Comparison of ENCODE assay signal across 8 cellular contexts in the genomic region with DNA sequence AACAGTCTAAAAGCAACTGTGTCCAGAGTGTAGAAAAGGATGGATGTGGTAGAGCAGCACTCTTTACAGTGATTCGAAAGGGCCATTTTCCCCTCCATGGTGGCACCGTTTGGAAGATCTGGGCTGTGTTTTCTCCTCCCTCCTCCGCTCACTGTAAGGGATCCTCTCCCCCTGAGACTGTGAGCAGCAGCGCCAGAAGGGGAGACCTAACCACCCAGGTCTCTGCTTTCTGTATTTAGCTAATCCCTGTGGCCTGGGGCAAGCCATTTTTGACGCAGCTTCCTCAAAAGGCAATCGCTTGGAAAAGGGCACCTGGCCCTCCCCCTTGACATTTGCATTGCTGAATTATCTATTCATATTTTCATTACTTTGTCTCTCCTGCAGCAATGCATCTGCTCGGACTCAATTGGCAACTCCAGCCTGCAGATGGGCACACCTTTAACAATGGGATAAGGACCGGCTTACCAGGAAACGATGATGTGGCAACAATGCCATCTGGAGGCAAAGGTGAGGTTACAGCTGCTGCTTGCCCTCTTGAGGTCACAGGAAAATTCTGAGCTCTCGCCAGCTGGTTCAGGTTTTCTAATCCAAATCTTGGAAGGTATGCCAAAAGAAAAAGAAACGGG.
A peak's percentile ranks its signal among the peaks of the same experiment; 100 is the strongest.
DNase-seq lines count a peak whose midpoint lies in the region; ATAC-seq and TF ChIP-seq lines count a peak whose summit lies in the region.

No MANE protein-coding gene starts in this region.

- no peaks in the 10 kb centered on the region for H3K36me3 ChIP-seq in ES-I3 (ENCODE audit: insufficient read depth, low read length)
- H3K36me3 ChIP-seq in iPS-15b (ENCODE audit: control insufficient read depth, insufficient read depth, low read length) = no peaks in the 10 kb centered on the region
- no peaks in the 10 kb centered on the region for H3K36me3 ChIP-seq in ovary

- TF ChIP-seq POLR2A in ovary (IDR thresholded peaks at IDR 0.05) = no peak

- no peaks in the 10 kb centered on the region for H3K36me3 Mint-ChIP-seq in activated CD8-positive, alpha-beta T cell treated with anti-CD3 and anti-CD28 coated beads for 36 hours (ENCODE audit: low read depth)
- H3K36me3 Mint-ChIP-seq in CD14-positive monocyte = no peaks in the 10 kb centered on the region

- no peaks in the 10 kb centered on the region for H3K9me3 Mint-ChIP-seq in activated CD8-positive, alpha-beta T cell treated with anti-CD3 and anti-CD28 coated beads for 36 hours
- peaks cover 0 to 2% (median 0%) of the 10 kb centered on the region in 7 donors for H3K9me3 Mint-ChIP-seq in CD14-positive monocyte

- no peaks in the 10 kb centered on the region for H3K4me1 Mint-ChIP-seq in activated CD8-positive, alpha-beta T cell treated with anti-CD3 and anti-CD28 coated beads for 36 hours (ENCODE audit: low read depth)
- H3K4me1 Mint-ChIP-seq in CD14-positive monocyte = no peaks in the 10 kb centered on the region

- POLR2A ChIA-PET in activated CD8-positive, alpha-beta T cell treated with anti-CD3 and anti-CD28 coated beads for 36 hours (lab: Charles Lee) = no interaction called here

- intact Hi-C loops in activated CD8-positive, alpha-beta T cell treated with anti-CD3 and anti-CD28 coated beads for 36 hours (cut with micrococcal nuclease) = no loop called here
- intact Hi-C loops in CD14-positive monocyte (cut with micrococcal nuclease) = loop anchor here in 1 of 2 donors (5.0 kb wide), 1 partner anchor 325 kb away; no protein-coding TSS in a partner anchor
- intact Hi-C loops in ovary (cut with DNase I) = no loop called here

- H3K27ac Mint-ChIP-seq in activated CD8-positive, alpha-beta T cell treated with anti-CD3 and anti-CD28 coated beads for 36 hours = no peak overlapping the region
- H3K27ac Mint-ChIP-seq in CD14-positive monocyte = no peak overlapping the region

- H3K4me3 ChIP-seq in iPS-15b (ENCODE audit: low read depth, low read length) = no peak overlapping the region
- H3K4me3 ChIP-seq in ovary = no peak overlapping the region

- H3K9ac ChIP-seq in ES-I3 (ENCODE audit: low read depth, low read length) = 0 out of 2 replicates have a peak overlapping the region, but pooled peaks have one; percentile 7
- peak overlapping the region; percentile 16 for H3K9ac ChIP-seq in iPS-15b (ENCODE audit: low read depth, low read length)

- DNase-seq in NCI-H146 (lab: John Stamatoyannopoulos, UW) = peak; percentile 71
- peak; percentile 11 for DNase-seq in activated CD8-positive, alpha-beta T cell treated with anti-CD3 and anti-CD28 coated beads for 36 hours
- peak; percentile 54 for DNase-seq in ureter (ENCODE audit: low spot score)
- no peak for DNase-seq in CD14-positive monocyte (ENCODE audit: low spot score)
- DNase-seq in ovary = no peak

- no peaks in the 10 kb centered on the region for H3K27me3 ChIP-seq in iPS-15b (ENCODE audit: control insufficient read depth, insufficient read depth, low read length)
- H3K27me3 ChIP-seq in ovary = no peaks in the 10 kb centered on the region

- ATAC-seq in GM21786 (IDR thresholded peaks at IDR 0.05; ENCODE audit: unreplicated experiment) = peak; percentile 57
- no peak for ATAC-seq in activated CD8-positive, alpha-beta T cell treated with anti-CD3 and anti-CD28 coated beads for 36 hours

- no peak overlapping the region for H3K4me3 Mint-ChIP-seq in activated CD8-positive, alpha-beta T cell treated with anti-CD3 and anti-CD28 coated beads for 36 hours
- no peak overlapping the region for H3K4me3 Mint-ChIP-seq in CD14-positive monocyte

- 39 to 49% (median 39%) methylated on average over 11 of the region's 11 CpGs for WGBS in ovary, 3 donors

- CTCF ChIA-PET in activated CD8-positive, alpha-beta T cell treated with anti-CD3 and anti-CD28 coated beads for 36 hours (lab: Charles Lee) = interaction anchor here (0.9 kb wide), 2 partner anchors 10 to 16 kb away, joined by 4 read pairs; no protein-coding TSS in a partner anchor

- no peaks in the 10 kb centered on the region for H3K27me3 Mint-ChIP-seq in activated CD8-positive, alpha-beta T cell treated with anti-CD3 and anti-CD28 coated beads for 36 hours
- H3K27me3 Mint-ChIP-seq in CD14-positive monocyte (ENCODE audit: low read depth in 3 of 3) = peaks cover 1 to 6% (median 4%) of the 10 kb centered on the region in 3 donors

- H3K4me1 ChIP-seq in ES-I3 (ENCODE audit: insufficient read depth, low read length) = peaks cover 15% of the 10 kb centered on the region
- H3K4me1 ChIP-seq in iPS-15b (ENCODE audit: control insufficient read depth, insufficient read depth, low read length) = peaks cover 17% of the 10 kb centered on the region
- no peaks in the 10 kb centered on the region for H3K4me1 ChIP-seq in ovary (ENCODE audit: insufficient read depth)

- no peak overlapping the region for H3K27ac ChIP-seq in ovary

- no peak for TF ChIP-seq CTCF in activated CD8-positive, alpha-beta T cell treated with anti-CD3 and anti-CD28 coated beads for 36 hours (IDR thresholded peaks at IDR 0.05)
- TF ChIP-seq CTCF in CD14-positive monocyte (IDR thresholded peaks at IDR 0.05) (no peak), ovary (IDR thresholded peaks at IDR 0.05) (no peak)

- no peaks in the 10 kb centered on the region for H3K9me3 ChIP-seq in ES-I3 (ENCODE audit: control insufficient read depth, insufficient read depth, low read length)
- H3K9me3 ChIP-seq in iPS-15b (ENCODE audit: control insufficient read depth, insufficient read depth, low read length) = no peaks in the 10 kb centered on the region
- no peaks in the 10 kb centered on the region for H3K9me3 ChIP-seq in ovary

- TF ChIP-seq EP300 in ovary (IDR thresholded peaks at IDR 0.05) = no peak

Comparison
In these comparisons a context has a peak if more than half of its experiments do, and no peak if none do; other contexts are left out.
1. DNase-seq: peak in NCI-H146 (single experiment), activated CD8-positive, alpha-beta T cell treated with anti-CD3 and anti-CD28 coated beads for 36 hours (single experiment) and ureter (single experiment); none in CD14-positive monocyte (single experiment) and ovary (0 of 5).